In the genomic region with DNA sequence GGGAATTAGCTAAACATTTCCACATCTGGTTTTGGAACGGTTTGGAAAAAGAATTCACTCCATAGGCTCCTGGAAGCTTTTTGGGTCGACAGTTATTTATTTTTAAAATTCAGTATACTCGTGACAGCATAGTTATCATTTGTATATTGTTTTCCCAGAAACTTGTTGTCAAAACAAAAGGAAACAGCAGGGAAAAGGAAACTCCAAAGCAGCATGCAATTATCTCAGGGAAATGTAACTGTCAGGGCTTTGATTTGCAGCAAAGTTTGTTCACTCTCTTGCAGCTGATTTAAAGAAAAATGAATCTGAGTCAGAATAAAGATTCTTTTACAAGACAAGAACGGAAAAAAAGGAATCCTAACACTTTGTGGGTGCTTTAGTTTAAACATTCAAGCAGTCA, we compare ENCODE assay signal across 1 cellular context.
TF ChIP-seq lines count a peak whose summit lies in the region.

No MANE protein-coding gene starts in this region.

TF ChIP-seq in K562, 482 proteins besides CTCF, POLR2A, EP300 and RAD21:
- no peak for TF ChIP-seq ZNF699 (CRISPR knock-in tag; IDR thresholded peaks at IDR 0.05; ENCODE audit: insufficient replicate concordance)
- no peak for TF ChIP-seq PKNOX1 (IDR thresholded peaks at IDR 0.05)
- TF ChIP-seq, protein P1, sequence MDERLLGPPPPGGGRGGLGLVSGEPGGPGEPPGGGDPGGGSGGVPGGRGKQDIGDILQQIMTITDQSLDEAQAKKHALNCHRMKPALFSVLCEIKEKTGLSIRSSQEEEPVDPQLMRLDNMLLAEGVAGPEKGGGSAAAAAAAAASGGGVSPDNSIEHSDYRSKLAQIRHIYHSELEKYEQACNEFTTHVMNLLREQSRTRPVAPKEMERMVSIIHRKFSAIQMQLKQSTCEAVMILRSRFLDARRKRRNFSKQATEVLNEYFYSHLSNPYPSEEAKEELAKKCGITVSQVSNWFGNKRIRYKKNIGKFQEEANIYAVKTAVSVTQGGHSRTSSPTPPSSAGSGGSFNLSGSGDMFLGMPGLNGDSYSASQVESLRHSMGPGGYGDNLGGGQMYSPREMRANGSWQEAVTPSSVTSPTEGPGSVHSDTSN (CRISPR knock-in tag; IDR thresholded peaks at IDR 0.05; ENCODE audit: low read depth): no peak
- TF ChIP-seq, protein P1 (tag; conservative IDR thresholded peaks at IDR 0.05; ENCODE audit: low read depth): peak; percentile 35
- no peak for TF ChIP-seq TAF7 (tag; IDR thresholded peaks at IDR 0.05)
- no peak for TF ChIP-seq ARID3A (IDR thresholded peaks at IDR 0.05; ENCODE audit: borderline replicate concordance, low read depth, low read length)
- no peak for TF ChIP-seq POLR3G (IDR thresholded peaks at IDR 0.05; ENCODE audit: extremely low read depth, insufficient read length, insufficient replicate concordance)
- no peak for TF ChIP-seq CUX1 (CRISPR knock-in tag; IDR thresholded peaks at IDR 0.05)
- TF ChIP-seq SMARCA5 (IDR thresholded peaks at IDR 0.05): no peak
- TF ChIP-seq, protein P2, sequence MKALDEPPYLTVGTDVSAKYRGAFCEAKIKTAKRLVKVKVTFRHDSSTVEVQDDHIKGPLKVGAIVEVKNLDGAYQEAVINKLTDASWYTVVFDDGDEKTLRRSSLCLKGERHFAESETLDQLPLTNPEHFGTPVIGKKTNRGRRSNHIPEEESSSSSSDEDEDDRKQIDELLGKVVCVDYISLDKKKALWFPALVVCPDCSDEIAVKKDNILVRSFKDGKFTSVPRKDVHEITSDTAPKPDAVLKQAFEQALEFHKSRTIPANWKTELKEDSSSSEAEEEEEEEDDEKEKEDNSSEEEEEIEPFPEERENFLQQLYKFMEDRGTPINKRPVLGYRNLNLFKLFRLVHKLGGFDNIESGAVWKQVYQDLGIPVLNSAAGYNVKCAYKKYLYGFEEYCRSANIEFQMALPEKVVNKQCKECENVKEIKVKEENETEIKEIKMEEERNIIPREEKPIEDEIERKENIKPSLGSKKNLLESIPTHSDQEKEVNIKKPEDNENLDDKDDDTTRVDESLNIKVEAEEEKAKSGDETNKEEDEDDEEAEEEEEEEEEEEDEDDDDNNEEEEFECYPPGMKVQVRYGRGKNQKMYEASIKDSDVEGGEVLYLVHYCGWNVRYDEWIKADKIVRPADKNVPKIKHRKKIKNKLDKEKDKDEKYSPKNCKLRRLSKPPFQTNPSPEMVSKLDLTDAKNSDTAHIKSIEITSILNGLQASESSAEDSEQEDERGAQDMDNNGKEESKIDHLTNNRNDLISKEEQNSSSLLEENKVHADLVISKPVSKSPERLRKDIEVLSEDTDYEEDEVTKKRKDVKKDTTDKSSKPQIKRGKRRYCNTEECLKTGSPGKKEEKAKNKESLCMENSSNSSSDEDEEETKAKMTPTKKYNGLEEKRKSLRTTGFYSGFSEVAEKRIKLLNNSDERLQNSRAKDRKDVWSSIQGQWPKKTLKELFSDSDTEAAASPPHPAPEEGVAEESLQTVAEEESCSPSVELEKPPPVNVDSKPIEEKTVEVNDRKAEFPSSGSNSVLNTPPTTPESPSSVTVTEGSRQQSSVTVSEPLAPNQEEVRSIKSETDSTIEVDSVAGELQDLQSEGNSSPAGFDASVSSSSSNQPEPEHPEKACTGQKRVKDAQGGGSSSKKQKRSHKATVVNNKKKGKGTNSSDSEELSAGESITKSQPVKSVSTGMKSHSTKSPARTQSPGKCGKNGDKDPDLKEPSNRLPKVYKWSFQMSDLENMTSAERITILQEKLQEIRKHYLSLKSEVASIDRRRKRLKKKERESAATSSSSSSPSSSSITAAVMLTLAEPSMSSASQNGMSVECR (CRISPR knock-in tag; IDR thresholded peaks at IDR 0.05): no peak
